Comparison of ENCODE assay signal across 1 cellular context in the genomic region with DNA sequence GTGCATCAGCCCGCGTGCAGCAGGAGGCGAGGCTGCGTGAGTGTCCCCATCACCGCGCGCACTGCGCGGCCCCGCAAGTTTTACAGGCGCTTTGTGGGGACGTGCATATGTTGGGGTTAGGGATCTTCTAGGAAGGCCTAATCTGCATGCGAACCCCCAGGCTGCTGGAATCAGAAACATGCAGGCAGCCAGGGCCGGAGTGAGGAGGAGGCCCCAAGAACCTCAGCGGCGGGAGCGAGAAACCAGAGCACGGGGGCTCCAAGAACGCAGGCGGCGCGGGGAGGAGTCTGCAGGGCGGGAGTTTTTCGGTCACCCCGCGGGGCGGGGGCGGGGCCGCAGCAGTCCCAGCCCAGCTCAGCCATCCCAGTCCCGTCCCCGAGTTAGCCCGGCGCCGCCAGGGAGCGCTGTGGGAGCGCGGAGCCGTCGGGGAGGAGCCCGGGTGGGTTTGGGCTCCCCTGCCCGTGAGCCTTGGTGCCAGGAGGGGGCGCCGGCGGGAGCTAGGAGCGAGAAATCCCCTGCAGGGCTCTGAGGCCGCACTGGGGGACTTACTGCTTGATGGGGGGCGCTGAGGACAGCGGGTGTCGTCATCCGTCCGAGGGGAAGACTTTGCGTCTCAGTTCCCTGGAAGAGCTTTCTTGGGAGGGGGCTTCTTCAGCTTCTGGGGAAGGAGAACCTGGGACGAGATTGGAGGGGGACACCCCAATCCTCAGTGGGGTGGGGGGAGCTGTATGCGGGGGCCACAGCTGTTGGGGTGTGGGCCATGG.
TF ChIP-seq lines count a peak whose summit lies in the region.

No MANE protein-coding gene starts in this region.

TF ChIP-seq in HepG2, 621 proteins besides CTCF, POLR2A, EP300 and RAD21 (continued from another document and continues in another):
- TF ChIP-seq, protein P1, sequence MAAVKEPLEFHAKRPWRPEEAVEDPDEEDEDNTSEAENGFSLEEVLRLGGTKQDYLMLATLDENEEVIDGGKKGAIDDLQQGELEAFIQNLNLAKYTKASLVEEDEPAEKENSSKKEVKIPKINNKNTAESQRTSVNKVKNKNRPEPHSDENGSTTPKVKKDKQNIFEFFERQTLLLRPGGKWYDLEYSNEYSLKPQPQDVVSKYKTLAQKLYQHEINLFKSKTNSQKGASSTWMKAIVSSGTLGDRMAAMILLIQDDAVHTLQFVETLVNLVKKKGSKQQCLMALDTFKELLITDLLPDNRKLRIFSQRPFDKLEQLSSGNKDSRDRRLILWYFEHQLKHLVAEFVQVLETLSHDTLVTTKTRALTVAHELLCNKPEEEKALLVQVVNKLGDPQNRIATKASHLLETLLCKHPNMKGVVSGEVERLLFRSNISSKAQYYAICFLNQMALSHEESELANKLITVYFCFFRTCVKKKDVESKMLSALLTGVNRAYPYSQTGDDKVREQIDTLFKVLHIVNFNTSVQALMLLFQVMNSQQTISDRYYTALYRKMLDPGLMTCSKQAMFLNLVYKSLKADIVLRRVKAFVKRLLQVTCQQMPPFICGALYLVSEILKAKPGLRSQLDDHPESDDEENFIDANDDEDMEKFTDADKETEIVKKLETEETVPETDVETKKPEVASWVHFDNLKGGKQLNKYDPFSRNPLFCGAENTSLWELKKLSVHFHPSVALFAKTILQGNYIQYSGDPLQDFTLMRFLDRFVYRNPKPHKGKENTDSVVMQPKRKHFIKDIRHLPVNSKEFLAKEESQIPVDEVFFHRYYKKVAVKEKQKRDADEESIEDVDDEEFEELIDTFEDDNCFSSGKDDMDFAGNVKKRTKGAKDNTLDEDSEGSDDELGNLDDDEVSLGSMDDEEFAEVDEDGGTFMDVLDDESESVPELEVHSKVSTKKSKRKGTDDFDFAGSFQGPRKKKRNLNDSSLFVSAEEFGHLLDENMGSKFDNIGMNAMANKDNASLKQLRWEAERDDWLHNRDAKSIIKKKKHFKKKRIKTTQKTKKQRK (IDR thresholded peaks at IDR 0.05; ENCODE audit: low read length): no peak
- TF ChIP-seq, protein P2, sequence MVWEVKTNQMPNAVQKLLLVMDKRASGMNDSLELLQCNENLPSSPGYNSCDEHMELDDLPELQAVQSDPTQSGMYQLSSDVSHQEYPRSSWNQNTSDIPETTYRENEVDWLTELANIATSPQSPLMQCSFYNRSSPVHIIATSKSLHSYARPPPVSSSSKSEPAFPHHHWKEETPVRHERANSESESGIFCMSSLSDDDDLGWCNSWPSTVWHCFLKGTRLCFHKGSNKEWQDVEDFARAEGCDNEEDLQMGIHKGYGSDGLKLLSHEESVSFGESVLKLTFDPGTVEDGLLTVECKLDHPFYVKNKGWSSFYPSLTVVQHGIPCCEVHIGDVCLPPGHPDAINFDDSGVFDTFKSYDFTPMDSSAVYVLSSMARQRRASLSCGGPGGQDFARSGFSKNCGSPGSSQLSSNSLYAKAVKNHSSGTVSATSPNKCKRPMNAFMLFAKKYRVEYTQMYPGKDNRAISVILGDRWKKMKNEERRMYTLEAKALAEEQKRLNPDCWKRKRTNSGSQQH (CRISPR knock-in tag; IDR thresholded peaks at IDR 0.05; ENCODE audit: low read depth): no peak
- TF ChIP-seq ELF3 (CRISPR knock-in tag; IDR thresholded peaks at IDR 0.05) (peak; percentile 11; the same call in 1 of the 2 replicates), SPEN (CRISPR knock-in tag; IDR thresholded peaks at IDR 0.05; ENCODE audit: low read depth) (peak; percentile 78), ZSCAN29 (CRISPR knock-in tag; conservative IDR thresholded peaks at IDR 0.05) (0 out of 2 replicates have a peak, but pooled peaks have one; percentile 58), MAFK (conservative IDR thresholded peaks at IDR 0.05 in 1 of 2, IDR thresholded peaks at IDR 0.05 in 1 of 2; ENCODE audit: low read length in 2 of 2) (no peak), HDAC6 (IDR thresholded peaks at IDR 0.05; ENCODE audit: low read depth, low read length) (no peak), SAP130 (CRISPR knock-in tag; IDR thresholded peaks at IDR 0.05; ENCODE audit: low read depth) (peak; percentile 70), ZIK1 (CRISPR knock-in tag; IDR thresholded peaks at IDR 0.05; ENCODE audit: borderline replicate concordance, low read depth) (no peak), ZNF567 (CRISPR knock-in tag; IDR thresholded peaks at IDR 0.05; ENCODE audit: borderline replicate concordance) (0 out of 2 replicates have a peak, but pooled peaks have one; percentile 65), MEIS2 (CRISPR knock-in tag; IDR thresholded peaks at IDR 0.05) (peak; percentile 52; the same call in 1 of the 2 replicates), KDM6A (CRISPR knock-in tag; IDR thresholded peaks at IDR 0.05; ENCODE audit: low read depth) (no peak), ISL2 (CRISPR knock-in tag; IDR thresholded peaks at IDR 0.05) (no peak), ZKSCAN1 (IDR thresholded peaks at IDR 0.05; ENCODE audit: low read length) (no peak), RCOR2 (CRISPR knock-in tag; IDR thresholded peaks at IDR 0.05) (peak; percentile 65; the same call in 1 of the 2 replicates), KMT2A (CRISPR knock-in tag; IDR thresholded peaks at IDR 0.05) (peak; percentile 34; the same call in 1 of the 2 replicates), MED1 (CRISPR knock-in tag; IDR thresholded peaks at IDR 0.05) (peak; percentile 23; the same call in 1 of the 2 replicates), SMAD3 (CRISPR knock-in tag; IDR thresholded peaks at IDR 0.05) (no peak), TARDBP (CRISPR knock-in tag; IDR thresholded peaks at IDR 0.05) (peak; percentile 65; the same call in 1 of the 2 replicates), MIER2 (CRISPR knock-in tag; IDR thresholded peaks at IDR 0.05) (no peak), GABPB1 (CRISPR knock-in tag; IDR thresholded peaks at IDR 0.05) (peak; percentile 75; the same call in 1 of the 2 replicates), ZNF251 (CRISPR knock-in tag; IDR thresholded peaks at IDR 0.05) (no peak; the same call in 1 of the 2 replicates), NFE2L2 (IDR thresholded peaks at IDR 0.05; ENCODE audit: low read length) (no peak), NR3C1 (CRISPR knock-in tag; IDR thresholded peaks at IDR 0.05) (no peak), ETV6 (CRISPR knock-in tag; conservative IDR thresholded peaks at IDR 0.05) (no peak), ASH2L (IDR thresholded peaks at IDR 0.05; ENCODE audit: insufficient read length, low read depth, low read length) (no peak), SRF (IDR thresholded peaks at IDR 0.05; ENCODE audit: low read depth, low read length) (no peak), GZF1 (CRISPR knock-in tag; IDR thresholded peaks at IDR 0.05) (no peak), ARNT (IDR thresholded peaks at IDR 0.05) (no peak), NFKBIZ (CRISPR knock-in tag; IDR thresholded peaks at IDR 0.05) (no peak), NR2F1 (CRISPR knock-in tag; IDR thresholded peaks at IDR 0.05) (no peak), SNAPC2 (CRISPR knock-in tag; IDR thresholded peaks at IDR 0.05) (peak; percentile 36; the same call in 1 of the 2 replicates), MAFG (CRISPR knock-in tag; IDR thresholded peaks at IDR 0.05) (no peak), ZNF790 (CRISPR knock-in tag; IDR thresholded peaks at IDR 0.05; ENCODE audit: borderline replicate concordance) (no peak)
- TF ChIP-seq, protein P3, sequence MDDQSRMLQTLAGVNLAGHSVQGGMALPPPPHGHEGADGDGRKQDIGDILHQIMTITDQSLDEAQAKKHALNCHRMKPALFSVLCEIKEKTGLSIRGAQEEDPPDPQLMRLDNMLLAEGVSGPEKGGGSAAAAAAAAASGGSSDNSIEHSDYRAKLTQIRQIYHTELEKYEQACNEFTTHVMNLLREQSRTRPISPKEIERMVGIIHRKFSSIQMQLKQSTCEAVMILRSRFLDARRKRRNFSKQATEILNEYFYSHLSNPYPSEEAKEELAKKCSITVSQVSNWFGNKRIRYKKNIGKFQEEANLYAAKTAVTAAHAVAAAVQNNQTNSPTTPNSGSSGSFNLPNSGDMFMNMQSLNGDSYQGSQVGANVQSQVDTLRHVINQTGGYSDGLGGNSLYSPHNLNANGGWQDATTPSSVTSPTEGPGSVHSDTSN (CRISPR knock-in tag; IDR thresholded peaks at IDR 0.05; ENCODE audit: borderline replicate concordance): no peak
- TF ChIP-seq, protein P4, sequence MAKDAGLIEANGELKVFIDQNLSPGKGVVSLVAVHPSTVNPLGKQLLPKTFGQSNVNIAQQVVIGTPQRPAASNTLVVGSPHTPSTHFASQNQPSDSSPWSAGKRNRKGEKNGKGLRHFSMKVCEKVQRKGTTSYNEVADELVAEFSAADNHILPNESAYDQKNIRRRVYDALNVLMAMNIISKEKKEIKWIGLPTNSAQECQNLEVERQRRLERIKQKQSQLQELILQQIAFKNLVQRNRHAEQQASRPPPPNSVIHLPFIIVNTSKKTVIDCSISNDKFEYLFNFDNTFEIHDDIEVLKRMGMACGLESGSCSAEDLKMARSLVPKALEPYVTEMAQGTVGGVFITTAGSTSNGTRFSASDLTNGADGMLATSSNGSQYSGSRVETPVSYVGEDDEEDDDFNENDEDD (CRISPR knock-in tag; IDR thresholded peaks at IDR 0.05; ENCODE audit: borderline replicate concordance): no peak; the same call in none of the 2 replicates
- TF ChIP-seq, protein P5, sequence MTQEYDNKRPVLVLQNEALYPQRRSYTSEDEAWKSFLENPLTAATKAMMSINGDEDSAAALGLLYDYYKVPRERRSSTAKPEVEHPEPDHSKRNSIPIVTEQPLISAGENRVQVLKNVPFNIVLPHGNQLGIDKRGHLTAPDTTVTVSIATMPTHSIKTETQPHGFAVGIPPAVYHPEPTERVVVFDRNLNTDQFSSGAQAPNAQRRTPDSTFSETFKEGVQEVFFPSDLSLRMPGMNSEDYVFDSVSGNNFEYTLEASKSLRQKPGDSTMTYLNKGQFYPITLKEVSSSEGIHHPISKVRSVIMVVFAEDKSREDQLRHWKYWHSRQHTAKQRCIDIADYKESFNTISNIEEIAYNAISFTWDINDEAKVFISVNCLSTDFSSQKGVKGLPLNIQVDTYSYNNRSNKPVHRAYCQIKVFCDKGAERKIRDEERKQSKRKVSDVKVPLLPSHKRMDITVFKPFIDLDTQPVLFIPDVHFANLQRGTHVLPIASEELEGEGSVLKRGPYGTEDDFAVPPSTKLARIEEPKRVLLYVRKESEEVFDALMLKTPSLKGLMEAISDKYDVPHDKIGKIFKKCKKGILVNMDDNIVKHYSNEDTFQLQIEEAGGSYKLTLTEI (CRISPR knock-in tag; conservative IDR thresholded peaks at IDR 0.05): no peak
- TF ChIP-seq, protein P6, sequence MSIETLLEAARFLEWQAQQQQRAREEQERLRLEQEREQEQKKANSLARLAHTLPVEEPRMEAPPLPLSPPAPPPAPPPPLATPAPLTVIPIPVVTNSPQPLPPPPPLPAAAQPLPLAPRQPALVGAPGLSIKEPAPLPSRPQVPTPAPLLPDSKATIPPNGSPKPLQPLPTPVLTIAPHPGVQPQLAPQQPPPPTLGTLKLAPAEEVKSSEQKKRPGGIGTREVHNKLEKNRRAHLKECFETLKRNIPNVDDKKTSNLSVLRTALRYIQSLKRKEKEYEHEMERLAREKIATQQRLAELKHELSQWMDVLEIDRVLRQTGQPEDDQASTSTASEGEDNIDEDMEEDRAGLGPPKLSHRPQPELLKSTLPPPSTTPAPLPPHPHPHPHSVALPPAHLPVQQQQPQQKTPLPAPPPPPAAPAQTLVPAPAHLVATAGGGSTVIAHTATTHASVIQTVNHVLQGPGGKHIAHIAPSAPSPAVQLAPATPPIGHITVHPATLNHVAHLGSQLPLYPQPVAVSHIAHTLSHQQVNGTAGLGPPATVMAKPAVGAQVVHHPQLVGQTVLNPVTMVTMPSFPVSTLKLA (IDR thresholded peaks at IDR 0.05): no peak
- TF ChIP-seq, protein P7, sequence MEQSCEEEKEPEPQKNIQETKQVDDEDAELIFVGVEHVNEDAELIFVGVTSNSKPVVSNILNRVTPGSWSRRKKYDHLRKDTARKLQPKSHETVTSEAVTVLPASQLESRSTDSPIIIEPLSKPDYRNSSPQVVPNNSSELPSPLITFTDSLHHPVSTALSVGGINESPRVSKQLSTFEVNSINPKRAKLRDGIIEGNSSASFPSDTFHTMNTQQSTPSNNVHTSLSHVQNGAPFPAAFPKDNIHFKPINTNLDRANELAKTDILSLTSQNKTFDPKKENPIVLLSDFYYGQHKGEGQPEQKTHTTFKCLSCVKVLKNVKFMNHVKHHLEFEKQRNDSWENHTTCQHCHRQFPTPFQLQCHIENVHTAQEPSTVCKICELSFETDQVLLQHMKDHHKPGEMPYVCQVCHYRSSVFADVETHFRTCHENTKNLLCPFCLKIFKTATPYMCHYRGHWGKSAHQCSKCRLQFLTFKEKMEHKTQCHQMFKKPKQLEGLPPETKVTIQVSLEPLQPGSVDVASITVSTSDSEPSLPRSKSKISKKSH (CRISPR knock-in tag; IDR thresholded peaks at IDR 0.05; ENCODE audit: borderline replicate concordance): no peak
- TF ChIP-seq, protein P8, sequence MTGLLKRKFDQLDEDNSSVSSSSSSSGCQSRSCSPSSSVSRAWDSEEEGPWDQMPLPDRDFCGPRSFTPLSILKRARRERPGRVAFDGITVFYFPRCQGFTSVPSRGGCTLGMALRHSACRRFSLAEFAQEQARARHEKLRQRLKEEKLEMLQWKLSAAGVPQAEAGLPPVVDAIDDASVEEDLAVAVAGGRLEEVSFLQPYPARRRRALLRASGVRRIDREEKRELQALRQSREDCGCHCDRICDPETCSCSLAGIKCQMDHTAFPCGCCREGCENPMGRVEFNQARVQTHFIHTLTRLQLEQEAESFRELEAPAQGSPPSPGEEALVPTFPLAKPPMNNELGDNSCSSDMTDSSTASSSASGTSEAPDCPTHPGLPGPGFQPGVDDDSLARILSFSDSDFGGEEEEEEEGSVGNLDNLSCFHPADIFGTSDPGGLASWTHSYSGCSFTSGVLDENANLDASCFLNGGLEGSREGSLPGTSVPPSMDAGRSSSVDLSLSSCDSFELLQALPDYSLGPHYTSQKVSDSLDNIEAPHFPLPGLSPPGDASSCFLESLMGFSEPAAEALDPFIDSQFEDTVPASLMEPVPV (CRISPR knock-in tag; IDR thresholded peaks at IDR 0.05): peak; percentile 78
- TF ChIP-seq, protein P9, sequence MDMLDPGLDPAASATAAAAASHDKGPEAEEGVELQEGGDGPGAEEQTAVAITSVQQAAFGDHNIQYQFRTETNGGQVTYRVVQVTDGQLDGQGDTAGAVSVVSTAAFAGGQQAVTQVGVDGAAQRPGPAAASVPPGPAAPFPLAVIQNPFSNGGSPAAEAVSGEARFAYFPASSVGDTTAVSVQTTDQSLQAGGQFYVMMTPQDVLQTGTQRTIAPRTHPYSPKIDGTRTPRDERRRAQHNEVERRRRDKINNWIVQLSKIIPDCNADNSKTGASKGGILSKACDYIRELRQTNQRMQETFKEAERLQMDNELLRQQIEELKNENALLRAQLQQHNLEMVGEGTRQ (IDR thresholded peaks at IDR 0.05; ENCODE audit: low read depth, low read length): no peak
- TF ChIP-seq, protein P9 (CRISPR knock-in tag; IDR thresholded peaks at IDR 0.05; ENCODE audit: borderline replicate concordance): 0 out of 2 replicates have a peak, but pooled peaks have one; percentile 11
- TF ChIP-seq, protein P10, sequence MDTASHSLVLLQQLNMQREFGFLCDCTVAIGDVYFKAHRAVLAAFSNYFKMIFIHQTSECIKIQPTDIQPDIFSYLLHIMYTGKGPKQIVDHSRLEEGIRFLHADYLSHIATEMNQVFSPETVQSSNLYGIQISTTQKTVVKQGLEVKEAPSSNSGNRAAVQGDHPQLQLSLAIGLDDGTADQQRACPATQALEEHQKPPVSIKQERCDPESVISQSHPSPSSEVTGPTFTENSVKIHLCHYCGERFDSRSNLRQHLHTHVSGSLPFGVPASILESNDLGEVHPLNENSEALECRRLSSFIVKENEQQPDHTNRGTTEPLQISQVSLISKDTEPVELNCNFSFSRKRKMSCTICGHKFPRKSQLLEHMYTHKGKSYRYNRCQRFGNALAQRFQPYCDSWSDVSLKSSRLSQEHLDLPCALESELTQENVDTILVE (CRISPR knock-in tag; IDR thresholded peaks at IDR 0.05): peak; percentile 43; the same call in 1 of the 2 replicates
